In genomic region chrX:2819345-2820130, GRCh38 we compare ENCODE assay signal across 9 cellular contexts.
DNase-seq lines count a peak whose midpoint lies in the region; ATAC-seq, FAIRE-seq and TF ChIP-seq lines count a peak whose summit lies in the region.
"Had no signal": no experiment of that assay in that cellular context is flagged by ENCODE, and none has a peak within 500 bp of the region (broad histone marks: within the 10 kb centered on the region; RNA-seq: fewer than 3 reads in every experiment).

No MANE protein-coding gene starts in this region.

- no peaks in the 10 kb centered on the region for H3K27me3 Mint-ChIP-seq in stimulated activated memory B cell treated with anti-CD40 and anti-IgM and Interleukin-4, amounts not matched to agents 10 μg/mL and 1 μg/mL and 100 μg/mL, for 72 hours

- H3K27ac ChIP-seq in RWPE2 (ENCODE audit: poor library complexity, severe bottlenecking): no peak overlapping the region

- H3K27ac Mint-ChIP-seq in stimulated activated memory B cell treated with anti-CD40 and anti-IgM and Interleukin-4, amounts not matched to agents 10 μg/mL and 1 μg/mL and 100 μg/mL, for 72 hours: no peak overlapping the region

- no peaks in the 10 kb centered on the region for H3K36me3 Mint-ChIP-seq in stimulated activated memory B cell treated with anti-CD40 and anti-IgM and Interleukin-4, amounts not matched to agents 10 μg/mL and 1 μg/mL and 100 μg/mL, for 72 hours

- H3K36me3 ChIP-seq in RWPE2 (ENCODE audit: low read depth): no peaks in the 10 kb centered on the region

- no peak overlapping the region for H3K4me3 ChIP-seq in RWPE2 (ENCODE audit: severe bottlenecking)

- H3K27me3 ChIP-seq in RWPE2 (ENCODE audit: insufficient read depth, poor library complexity, severe bottlenecking): no peaks in the 10 kb centered on the region

- 0 out of 3 replicates have a peak, but pooled peaks have one; percentile 25 for ATAC-seq in RWPE2 (ENCODE audit: low read depth)
- no peak for ATAC-seq in stimulated activated memory B cell treated with anti-CD40 and anti-IgM and Interleukin-4, amounts not matched to agents 10 μg/mL and 1 μg/mL and 100 μg/mL, for 72 hours

- DNase-seq in AG08395 (ENCODE audit: low spot score): peak; percentile 67
- DNase-seq in GM18507 (ENCODE audit: extremely low spot score, insufficient read length, low read depth): no peak
- DNase-seq in RWPE2 (ENCODE audit: low spot score): no peak
- peak; percentile 1 for DNase-seq in fibroblast of the conjunctiva (ENCODE audit: low read depth)
- DNase-seq in epidermal melanocyte (ENCODE audit: insufficient read length, low spot score): no peak
- no peak for DNase-seq in stimulated activated CD4-positive, alpha-beta T cell treated with anti-CD3 and anti-CD28 coated beads, Interleukin-2, amount 100 ng/mL, for 48 hours
- DNase-seq in hippocampal formation (lab: John Stamatoyannopoulos, UW): no peak
- DNase-seq: MV-4-11 had no signal

- H3K4me3 Mint-ChIP-seq in stimulated activated memory B cell treated with anti-CD40 and anti-IgM and Interleukin-4, amounts not matched to agents 10 μg/mL and 1 μg/mL and 100 μg/mL, for 72 hours: no peak overlapping the region

- no peaks in the 10 kb centered on the region for H3K9me3 ChIP-seq in RWPE2 (ENCODE audit: severe bottlenecking)

- peak; percentile 62 for TF ChIP-seq CTCF in RWPE2 (IDR thresholded peaks at IDR 0.05; ENCODE audit: poor library complexity, severe bottlenecking)

- no peaks in the 10 kb centered on the region for H3K4me1 ChIP-seq in RWPE2 (ENCODE audit: insufficient read depth, poor library complexity, severe bottlenecking)

- FAIRE-seq in GM18507 (lab: Jason Lieb, UNC): peak; percentile 39

- H3K9me3 Mint-ChIP-seq in stimulated activated memory B cell treated with anti-CD40 and anti-IgM and Interleukin-4, amounts not matched to agents 10 μg/mL and 1 μg/mL and 100 μg/mL, for 72 hours: no peaks in the 10 kb centered on the region

- H3K4me1 Mint-ChIP-seq in stimulated activated memory B cell treated with anti-CD40 and anti-IgM and Interleukin-4, amounts not matched to agents 10 μg/mL and 1 μg/mL and 100 μg/mL, for 72 hours: no peaks in the 10 kb centered on the region

Comparison
In these comparisons a context has a peak if more than half of its experiments do, and no peak if none do; other contexts are left out.
1. DNase-seq: peak in AG08395 (single experiment) and fibroblast of the conjunctiva (single experiment); none in GM18507 (single experiment), RWPE2 (single experiment), epidermal melanocyte (single experiment), stimulated activated CD4-positive, alpha-beta T cell treated with anti-CD3 and anti-CD28 coated beads, Interleukin-2, amount 100 ng/mL, for 48 hours (0 of 2) and hippocampal formation (0 of 2).